Comparison of ENCODE assay signal across 1 cellular context in the genomic region with DNA sequence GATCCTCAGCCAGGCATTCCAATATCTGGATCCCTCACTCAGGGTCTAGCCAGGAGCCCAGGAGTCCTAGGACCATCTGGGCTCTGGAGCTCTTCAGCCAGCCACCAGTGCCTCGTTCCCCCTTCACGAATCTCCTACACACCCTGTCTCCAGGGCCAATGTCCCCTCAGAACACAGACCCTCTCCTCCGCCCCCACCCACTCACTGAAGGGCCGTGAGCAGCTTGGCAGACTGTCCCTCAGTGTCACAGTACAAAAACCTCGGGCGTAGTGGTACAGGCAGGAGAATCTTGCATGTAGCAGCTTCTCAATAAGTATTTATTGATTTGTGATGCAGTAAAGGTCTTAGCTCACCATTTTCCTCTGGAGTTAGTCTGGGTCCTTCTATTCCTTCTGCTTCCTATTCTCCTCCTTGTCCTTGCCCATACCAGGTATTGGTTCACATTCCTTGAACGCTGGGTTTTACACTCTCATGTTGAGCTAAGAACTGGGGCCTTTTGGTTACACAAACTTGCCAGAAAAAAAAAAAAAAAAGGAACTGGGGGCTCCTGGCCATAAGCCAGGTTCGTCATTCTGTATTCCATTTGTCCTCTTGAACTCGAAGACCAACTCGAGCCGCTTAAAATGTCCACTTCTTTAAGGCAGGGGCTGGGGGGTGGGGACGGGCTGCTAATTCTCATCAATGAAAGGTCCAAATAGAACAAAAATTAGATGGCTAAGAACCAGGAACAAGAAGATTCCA.
TF ChIP-seq lines count a peak whose summit lies in the region.

No MANE protein-coding gene starts in this region.

TF ChIP-seq in GM12878, 131 proteins besides CTCF, POLR2A, EP300 and RAD21:
- TF ChIP-seq TCF7 (IDR thresholded peaks at IDR 0.05; ENCODE audit: borderline replicate concordance) (no peak), RBBP5 (conservative IDR thresholded peaks at IDR 0.05) (no peak), CBX3 (IDR thresholded peaks at IDR 0.05; ENCODE audit: borderline replicate concordance, low read depth) (no peak), ZNF274 (IDR thresholded peaks at IDR 0.05; ENCODE audit: insufficient read depth, insufficient read length) (no peak), HDAC2 (IDR thresholded peaks at IDR 0.05) (no peak), BCL11A (IDR thresholded peaks at IDR 0.05; ENCODE audit: low read depth, low read length) (no peak), IRF4 (IDR thresholded peaks at IDR 0.05; ENCODE audit: low read depth, low read length) (no peak), NBN (IDR thresholded peaks at IDR 0.05) (no peak)
- TF ChIP-seq, protein P1, sequence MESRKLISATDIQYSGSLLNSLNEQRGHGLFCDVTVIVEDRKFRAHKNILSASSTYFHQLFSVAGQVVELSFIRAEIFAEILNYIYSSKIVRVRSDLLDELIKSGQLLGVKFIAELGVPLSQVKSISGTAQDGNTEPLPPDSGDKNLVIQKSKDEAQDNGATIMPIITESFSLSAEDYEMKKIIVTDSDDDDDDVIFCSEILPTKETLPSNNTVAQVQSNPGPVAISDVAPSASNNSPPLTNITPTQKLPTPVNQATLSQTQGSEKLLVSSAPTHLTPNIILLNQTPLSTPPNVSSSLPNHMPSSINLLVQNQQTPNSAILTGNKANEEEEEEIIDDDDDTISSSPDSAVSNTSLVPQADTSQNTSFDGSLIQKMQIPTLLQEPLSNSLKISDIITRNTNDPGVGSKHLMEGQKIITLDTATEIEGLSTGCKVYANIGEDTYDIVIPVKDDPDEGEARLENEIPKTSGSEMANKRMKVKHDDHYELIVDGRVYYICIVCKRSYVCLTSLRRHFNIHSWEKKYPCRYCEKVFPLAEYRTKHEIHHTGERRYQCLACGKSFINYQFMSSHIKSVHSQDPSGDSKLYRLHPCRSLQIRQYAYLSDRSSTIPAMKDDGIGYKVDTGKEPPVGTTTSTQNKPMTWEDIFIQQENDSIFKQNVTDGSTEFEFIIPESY (IDR thresholded peaks at IDR 0.05) = no peak
- TF ChIP-seq, protein P2, sequence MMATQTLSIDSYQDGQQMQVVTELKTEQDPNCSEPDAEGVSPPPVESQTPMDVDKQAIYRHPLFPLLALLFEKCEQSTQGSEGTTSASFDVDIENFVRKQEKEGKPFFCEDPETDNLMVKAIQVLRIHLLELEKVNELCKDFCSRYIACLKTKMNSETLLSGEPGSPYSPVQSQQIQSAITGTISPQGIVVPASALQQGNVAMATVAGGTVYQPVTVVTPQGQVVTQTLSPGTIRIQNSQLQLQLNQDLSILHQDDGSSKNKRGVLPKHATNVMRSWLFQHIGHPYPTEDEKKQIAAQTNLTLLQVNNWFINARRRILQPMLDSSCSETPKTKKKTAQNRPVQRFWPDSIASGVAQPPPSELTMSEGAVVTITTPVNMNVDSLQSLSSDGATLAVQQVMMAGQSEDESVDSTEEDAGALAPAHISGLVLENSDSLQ (IDR thresholded peaks at IDR 0.05) = no peak
- TF ChIP-seq, protein P3, sequence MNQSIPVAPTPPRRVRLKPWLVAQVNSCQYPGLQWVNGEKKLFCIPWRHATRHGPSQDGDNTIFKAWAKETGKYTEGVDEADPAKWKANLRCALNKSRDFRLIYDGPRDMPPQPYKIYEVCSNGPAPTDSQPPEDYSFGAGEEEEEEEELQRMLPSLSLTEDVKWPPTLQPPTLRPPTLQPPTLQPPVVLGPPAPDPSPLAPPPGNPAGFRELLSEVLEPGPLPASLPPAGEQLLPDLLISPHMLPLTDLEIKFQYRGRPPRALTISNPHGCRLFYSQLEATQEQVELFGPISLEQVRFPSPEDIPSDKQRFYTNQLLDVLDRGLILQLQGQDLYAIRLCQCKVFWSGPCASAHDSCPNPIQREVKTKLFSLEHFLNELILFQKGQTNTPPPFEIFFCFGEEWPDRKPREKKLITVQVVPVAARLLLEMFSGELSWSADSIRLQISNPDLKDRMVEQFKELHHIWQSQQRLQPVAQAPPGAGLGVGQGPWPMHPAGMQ (IDR thresholded peaks at IDR 0.05; ENCODE audit: borderline replicate concordance) = no peak
- TF ChIP-seq, protein P4, sequence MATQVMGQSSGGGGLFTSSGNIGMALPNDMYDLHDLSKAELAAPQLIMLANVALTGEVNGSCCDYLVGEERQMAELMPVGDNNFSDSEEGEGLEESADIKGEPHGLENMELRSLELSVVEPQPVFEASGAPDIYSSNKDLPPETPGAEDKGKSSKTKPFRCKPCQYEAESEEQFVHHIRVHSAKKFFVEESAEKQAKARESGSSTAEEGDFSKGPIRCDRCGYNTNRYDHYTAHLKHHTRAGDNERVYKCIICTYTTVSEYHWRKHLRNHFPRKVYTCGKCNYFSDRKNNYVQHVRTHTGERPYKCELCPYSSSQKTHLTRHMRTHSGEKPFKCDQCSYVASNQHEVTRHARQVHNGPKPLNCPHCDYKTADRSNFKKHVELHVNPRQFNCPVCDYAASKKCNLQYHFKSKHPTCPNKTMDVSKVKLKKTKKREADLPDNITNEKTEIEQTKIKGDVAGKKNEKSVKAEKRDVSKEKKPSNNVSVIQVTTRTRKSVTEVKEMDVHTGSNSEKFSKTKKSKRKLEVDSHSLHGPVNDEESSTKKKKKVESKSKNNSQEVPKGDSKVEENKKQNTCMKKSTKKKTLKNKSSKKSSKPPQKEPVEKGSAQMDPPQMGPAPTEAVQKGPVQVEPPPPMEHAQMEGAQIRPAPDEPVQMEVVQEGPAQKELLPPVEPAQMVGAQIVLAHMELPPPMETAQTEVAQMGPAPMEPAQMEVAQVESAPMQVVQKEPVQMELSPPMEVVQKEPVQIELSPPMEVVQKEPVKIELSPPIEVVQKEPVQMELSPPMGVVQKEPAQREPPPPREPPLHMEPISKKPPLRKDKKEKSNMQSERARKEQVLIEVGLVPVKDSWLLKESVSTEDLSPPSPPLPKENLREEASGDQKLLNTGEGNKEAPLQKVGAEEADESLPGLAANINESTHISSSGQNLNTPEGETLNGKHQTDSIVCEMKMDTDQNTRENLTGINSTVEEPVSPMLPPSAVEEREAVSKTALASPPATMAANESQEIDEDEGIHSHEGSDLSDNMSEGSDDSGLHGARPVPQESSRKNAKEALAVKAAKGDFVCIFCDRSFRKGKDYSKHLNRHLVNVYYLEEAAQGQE (IDR thresholded peaks at IDR 0.05; ENCODE audit: low read depth, low read length) = no peak
- TF ChIP-seq, protein P5, sequence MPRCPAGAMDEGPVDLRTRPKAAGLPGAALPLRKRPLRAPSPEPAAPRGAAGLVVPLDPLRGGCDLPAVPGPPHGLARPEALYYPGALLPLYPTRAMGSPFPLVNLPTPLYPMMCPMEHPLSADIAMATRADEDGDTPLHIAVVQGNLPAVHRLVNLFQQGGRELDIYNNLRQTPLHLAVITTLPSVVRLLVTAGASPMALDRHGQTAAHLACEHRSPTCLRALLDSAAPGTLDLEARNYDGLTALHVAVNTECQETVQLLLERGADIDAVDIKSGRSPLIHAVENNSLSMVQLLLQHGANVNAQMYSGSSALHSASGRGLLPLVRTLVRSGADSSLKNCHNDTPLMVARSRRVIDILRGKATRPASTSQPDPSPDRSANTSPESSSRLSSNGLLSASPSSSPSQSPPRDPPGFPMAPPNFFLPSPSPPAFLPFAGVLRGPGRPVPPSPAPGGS (IDR thresholded peaks at IDR 0.05; ENCODE audit: borderline replicate concordance, insufficient read depth, low read depth, low read length, poor library complexity, severe bottlenecking) = no peak
- TF ChIP-seq, protein P6, sequence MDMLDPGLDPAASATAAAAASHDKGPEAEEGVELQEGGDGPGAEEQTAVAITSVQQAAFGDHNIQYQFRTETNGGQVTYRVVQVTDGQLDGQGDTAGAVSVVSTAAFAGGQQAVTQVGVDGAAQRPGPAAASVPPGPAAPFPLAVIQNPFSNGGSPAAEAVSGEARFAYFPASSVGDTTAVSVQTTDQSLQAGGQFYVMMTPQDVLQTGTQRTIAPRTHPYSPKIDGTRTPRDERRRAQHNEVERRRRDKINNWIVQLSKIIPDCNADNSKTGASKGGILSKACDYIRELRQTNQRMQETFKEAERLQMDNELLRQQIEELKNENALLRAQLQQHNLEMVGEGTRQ (IDR thresholded peaks at IDR 0.05; ENCODE audit: borderline replicate concordance, low read depth, low read length) = no peak
- TF ChIP-seq, protein P7, sequence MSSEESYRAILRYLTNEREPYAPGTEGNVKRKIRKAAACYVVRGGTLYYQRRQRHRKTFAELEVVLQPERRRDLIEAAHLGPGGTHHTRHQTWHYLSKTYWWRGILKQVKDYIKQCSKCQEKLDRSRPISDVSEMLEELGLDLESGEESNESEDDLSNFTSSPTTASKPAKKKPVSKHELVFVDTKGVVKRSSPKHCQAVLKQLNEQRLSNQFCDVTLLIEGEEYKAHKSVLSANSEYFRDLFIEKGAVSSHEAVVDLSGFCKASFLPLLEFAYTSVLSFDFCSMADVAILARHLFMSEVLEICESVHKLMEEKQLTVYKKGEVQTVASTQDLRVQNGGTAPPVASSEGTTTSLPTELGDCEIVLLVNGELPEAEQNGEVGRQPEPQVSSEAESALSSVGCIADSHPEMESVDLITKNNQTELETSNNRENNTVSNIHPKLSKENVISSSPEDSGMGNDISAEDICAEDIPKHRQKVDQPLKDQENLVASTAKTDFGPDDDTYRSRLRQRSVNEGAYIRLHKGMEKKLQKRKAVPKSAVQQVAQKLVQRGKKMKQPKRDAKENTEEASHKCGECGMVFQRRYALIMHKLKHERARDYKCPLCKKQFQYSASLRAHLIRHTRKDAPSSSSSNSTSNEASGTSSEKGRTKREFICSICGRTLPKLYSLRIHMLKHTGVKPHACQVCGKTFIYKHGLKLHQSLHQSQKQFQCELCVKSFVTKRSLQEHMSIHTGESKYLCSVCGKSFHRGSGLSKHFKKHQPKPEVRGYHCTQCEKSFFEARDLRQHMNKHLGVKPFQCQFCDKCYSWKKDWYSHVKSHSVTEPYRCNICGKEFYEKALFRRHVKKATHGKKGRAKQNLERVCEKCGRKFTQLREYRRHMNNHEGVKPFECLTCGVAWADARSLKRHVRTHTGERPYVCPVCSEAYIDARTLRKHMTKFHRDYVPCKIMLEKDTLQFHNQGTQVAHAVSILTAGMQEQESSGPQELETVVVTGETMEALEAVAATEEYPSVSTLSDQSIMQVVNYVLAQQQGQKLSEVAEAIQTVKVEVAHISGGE (CRISPR knock-in tag; IDR thresholded peaks at IDR 0.05) = no peak
